ENCODE assay signal across 8 cellular contexts in the genomic region with DNA sequence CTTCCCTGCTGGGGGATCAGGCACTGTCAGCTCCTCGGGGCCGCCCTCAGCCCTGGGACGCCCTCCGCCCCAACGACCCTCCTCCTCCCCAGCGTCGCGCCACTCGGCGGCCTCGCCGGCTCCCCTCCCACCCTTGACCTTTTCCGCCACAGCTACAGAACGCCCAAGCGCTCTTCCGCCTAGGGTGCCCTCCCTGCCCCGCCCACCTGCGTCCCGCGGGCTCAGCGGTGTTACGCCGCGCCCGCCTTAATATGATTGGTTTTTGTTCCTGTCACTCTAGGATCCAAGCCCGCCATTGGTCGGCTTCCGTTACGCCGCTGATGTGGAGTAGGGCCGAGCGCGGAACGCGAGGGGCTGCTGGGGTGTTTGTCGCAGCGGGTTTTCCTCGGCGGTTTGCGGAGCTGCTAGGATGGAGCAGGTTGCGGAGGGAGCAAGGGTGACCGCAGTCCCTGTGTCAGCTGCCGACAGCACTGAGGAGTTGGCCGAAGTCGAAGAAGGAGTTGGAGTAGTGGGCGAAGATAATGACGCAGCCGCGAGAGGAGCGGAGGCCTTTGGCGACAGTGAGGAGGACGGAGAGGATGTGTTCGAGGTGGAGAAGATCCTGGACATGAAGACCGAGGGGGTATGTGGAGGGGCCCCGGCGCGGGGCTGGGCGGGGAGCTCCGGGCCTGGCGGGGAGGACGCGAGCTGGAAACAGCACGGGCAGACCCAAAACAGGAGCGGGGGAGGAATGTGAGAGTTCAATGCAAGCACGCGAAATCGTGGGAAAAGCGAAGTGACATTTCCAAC. TPM values are rescaled to one million over a fixed set of nuclear protein-coding genes. Genes with fewer than 3 reads are reported as not detected.
DNase-seq lines count a peak whose midpoint lies in the region; ATAC-seq and TF ChIP-seq lines count a peak whose summit lies in the region.

A gene with protein sequence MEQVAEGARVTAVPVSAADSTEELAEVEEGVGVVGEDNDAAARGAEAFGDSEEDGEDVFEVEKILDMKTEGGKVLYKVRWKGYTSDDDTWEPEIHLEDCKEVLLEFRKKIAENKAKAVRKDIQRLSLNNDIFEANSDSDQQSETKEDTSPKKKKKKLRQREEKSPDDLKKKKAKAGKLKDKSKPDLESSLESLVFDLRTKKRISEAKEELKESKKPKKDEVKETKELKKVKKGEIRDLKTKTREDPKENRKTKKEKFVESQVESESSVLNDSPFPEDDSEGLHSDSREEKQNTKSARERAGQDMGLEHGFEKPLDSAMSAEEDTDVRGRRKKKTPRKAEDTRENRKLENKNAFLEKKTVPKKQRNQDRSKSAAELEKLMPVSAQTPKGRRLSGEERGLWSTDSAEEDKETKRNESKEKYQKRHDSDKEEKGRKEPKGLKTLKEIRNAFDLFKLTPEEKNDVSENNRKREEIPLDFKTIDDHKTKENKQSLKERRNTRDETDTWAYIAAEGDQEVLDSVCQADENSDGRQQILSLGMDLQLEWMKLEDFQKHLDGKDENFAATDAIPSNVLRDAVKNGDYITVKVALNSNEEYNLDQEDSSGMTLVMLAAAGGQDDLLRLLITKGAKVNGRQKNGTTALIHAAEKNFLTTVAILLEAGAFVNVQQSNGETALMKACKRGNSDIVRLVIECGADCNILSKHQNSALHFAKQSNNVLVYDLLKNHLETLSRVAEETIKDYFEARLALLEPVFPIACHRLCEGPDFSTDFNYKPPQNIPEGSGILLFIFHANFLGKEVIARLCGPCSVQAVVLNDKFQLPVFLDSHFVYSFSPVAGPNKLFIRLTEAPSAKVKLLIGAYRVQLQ (plus strand): TSS at position 320 of the 789 bp plus-strand sequence. CDS start 90 bp downstream, at position 410.

- peak within 1 kb of the TSS; percentile 81 to 82 for H3K27ac ChIP-seq in SK-N-SH (ENCODE audit: low read depth in 2 of 2, low read length in 1 of 2)
- peak within 1 kb of the TSS; percentile 87 to 93 for H3K27ac ChIP-seq in testis

- peak within 1 kb of the TSS; percentile 100 for H3K4me3 Mint-ChIP-seq in activated naive CD4-positive, alpha-beta T cell treated with anti-CD3 and anti-CD28 coated beads, Interleukin-2, amount 50 U/mL, for 24 hours

- H3K27ac Mint-ChIP-seq in activated naive CD4-positive, alpha-beta T cell treated with anti-CD3 and anti-CD28 coated beads, Interleukin-2, amount 50 U/mL, for 24 hours = peak within 1 kb of the TSS; percentile 99

- H3K79me2 ChIP-seq in SK-N-SH (ENCODE audit: insufficient read depth) = peaks cover 49% of the 10 kb centered on the region

- no peak; a peak in 1 of 4 replicates for TF ChIP-seq EP300 in SK-N-SH (IDR thresholded peaks at IDR 0.05; ENCODE audit: borderline replicate concordance in 1 of 2, low read depth in 1 of 2, low read length in 1 of 2)

- TF ChIP-seq CTCF in SK-N-SH (IDR thresholded peaks at IDR 0.05) (no peak), omental fat pad (IDR thresholded peaks at IDR 0.05) (no peak), testis (IDR thresholded peaks at IDR 0.05) (no peak)

- DNase-seq in GM04504 (ENCODE audit: low read depth) (peak; percentile 87), NCI-H1048 (lab: John Stamatoyannopoulos, UW) (peak; percentile 87), SK-N-SH (peak; percentile 98), glomerular endothelial cell (ENCODE audit: extremely low read depth, low read depth, low spot score) (peak; percentile 70), omental fat pad (ENCODE audit: low spot score) (peak; percentile 83), testis (peak; percentile 97)

- POLR2A ChIA-PET in SK-N-SH (lab: Yijun Ruan, JAX) = interaction anchor here (0.9 to 1.1 kb wide), 2 partner anchors 32 kb away, joined by 3 read pairs; no protein-coding TSS in a partner anchor

- peak; percentile 35 for TF ChIP-seq POLR2A in testis (IDR thresholded peaks at IDR 0.05)

- no peaks in the 10 kb centered on the region for H3K27me3 Mint-ChIP-seq in activated naive CD4-positive, alpha-beta T cell treated with anti-CD3 and anti-CD28 coated beads, Interleukin-2, amount 50 U/mL, for 24 hours

- peaks cover 32% of the 10 kb centered on the region for H3K4me1 Mint-ChIP-seq in activated naive CD4-positive, alpha-beta T cell treated with anti-CD3 and anti-CD28 coated beads, Interleukin-2, amount 50 U/mL, for 24 hours

- no peak for TF ChIP-seq RAD21 in SK-N-SH (IDR thresholded peaks at IDR 0.05; ENCODE audit: low read length)

- no peaks in the 10 kb centered on the region for H3K27me3 ChIP-seq in SK-N-SH (ENCODE audit: insufficient read depth)
- H3K27me3 ChIP-seq in testis = no peaks in the 10 kb centered on the region

- no peaks in the 10 kb centered on the region for H3K9me3 Mint-ChIP-seq in activated naive CD4-positive, alpha-beta T cell treated with anti-CD3 and anti-CD28 coated beads, Interleukin-2, amount 50 U/mL, for 24 hours

- intact Hi-C loops in testis (cut with DNase I; ENCODE audit: low total_unique reads) = loop anchor here (10.0 kb wide), 1 partner anchor 151 kb away; a partner anchor contains a TSS

- H3K9ac ChIP-seq in SK-N-SH = peak within 1 kb of the TSS; percentile 76

- H2AFZ ChIP-seq in SK-N-SH (ENCODE audit: low read depth) = peak within 1 kb of the TSS; percentile 92

- no peaks in the 10 kb centered on the region for H3K9me2 ChIP-seq in SK-N-SH

- CTCF ChIA-PET in SK-N-SH (lab: Yijun Ruan, JAX) = interaction anchor here (0.7 to 1.1 kb wide), 2 partner anchors 15 to 31 kb away, joined by 3 to 5 read pairs; no protein-coding TSS in a partner anchor

- peak within 1 kb of the TSS; percentile 78 to 87 for H3K4me3 ChIP-seq in SK-N-SH (ENCODE audit: low read depth in 2 of 2, low read length in 1 of 2)
- H3K4me3 ChIP-seq in testis = peak within 1 kb of the TSS; percentile 78 to 83

- WGBS in SK-N-SH (ENCODE audit: low lambda C conversion rate) = 1% methylated on average over 63 of the region's 68 CpGs
- 0 to 1% methylated on average over 52 to 66 of the region's 68 CpGs for WGBS in testis, 2 donors

- peaks cover 11% of the 10 kb centered on the region; the same call in 1 of the 2 replicates for H4K20me1 ChIP-seq in SK-N-SH (ENCODE audit: insufficient read depth)

- H3K36me3 ChIP-seq in SK-N-SH (replicated peaks in 1 of 2; ENCODE audit: control insufficient read depth in 1 of 2, insufficient read depth in 2 of 2, low read length in 1 of 2) = peaks cover 0 to 11% of the 10 kb centered on the region in 2 experiments
- H3K36me3 ChIP-seq in testis (ENCODE audit: low read depth, missing control alignments) = no peaks in the 10 kb centered on the region

- H3F3A ChIP-seq in SK-N-SH (replicated peaks; ENCODE audit: insufficient read depth) = peaks cover 8% of the 10 kb centered on the region

- H3K4me2 ChIP-seq in SK-N-SH = peak within 1 kb of the TSS; percentile 82

- H3K9me3 ChIP-seq in SK-N-SH (no peaks in the 10 kb centered on the region), testis (no peaks in the 10 kb centered on the region)

- ATAC-seq in HG02571 (IDR thresholded peaks at IDR 0.05; ENCODE audit: unreplicated experiment) (peak; percentile 94), omental fat pad (ENCODE audit: low FRiP score) (peak; percentile 100)

- peaks cover 3% of the 10 kb centered on the region for H3K36me3 Mint-ChIP-seq in activated naive CD4-positive, alpha-beta T cell treated with anti-CD3 and anti-CD28 coated beads, Interleukin-2, amount 50 U/mL, for 24 hours

- H3K4me1 ChIP-seq in SK-N-SH (ENCODE audit: control insufficient read depth in 1 of 2, insufficient read depth in 2 of 2, low read depth in 1 of 2, low read length in 1 of 2) (peaks cover 0 to 10% of the 10 kb centered on the region in 2 experiments; a peak in 3 of 4 replicates), testis (peaks cover 10% of the 10 kb centered on the region)

TF ChIP-seq in SK-N-SH, 30 proteins besides CTCF, POLR2A, EP300 and RAD21 (continues in another document):
- TF ChIP-seq GABPA (IDR thresholded peaks at IDR 0.05; ENCODE audit: low read depth) = peak; percentile 62
- no peak for TF ChIP-seq FOSL2 (IDR thresholded peaks at IDR 0.05; ENCODE audit: borderline replicate concordance, low read depth)
- TF ChIP-seq, protein P1, sequence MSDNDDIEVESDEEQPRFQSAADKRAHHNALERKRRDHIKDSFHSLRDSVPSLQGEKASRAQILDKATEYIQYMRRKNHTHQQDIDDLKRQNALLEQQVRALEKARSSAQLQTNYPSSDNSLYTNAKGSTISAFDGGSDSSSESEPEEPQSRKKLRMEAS (IDR thresholded peaks at IDR 0.05; ENCODE audit: low read depth) = no peak
- peak; percentile 84 for TF ChIP-seq ELF1 (IDR thresholded peaks at IDR 0.05)
- peak; percentile 78 for TF ChIP-seq CHD2 (IDR thresholded peaks at IDR 0.05; ENCODE audit: low read length, partially characterized antibody)
- TF ChIP-seq RCOR1 (IDR thresholded peaks at IDR 0.05; ENCODE audit: low read length) = no peak
- TF ChIP-seq TEAD4 (IDR thresholded peaks at IDR 0.05; ENCODE audit: borderline replicate concordance, insufficient read depth) = no peak
- TF ChIP-seq JUND (IDR thresholded peaks at IDR 0.05) = no peak
- TF ChIP-seq TAF1 (IDR thresholded peaks at IDR 0.05; ENCODE audit: borderline replicate concordance, low read depth, low read length) = no peak
- TF ChIP-seq RXRA (IDR thresholded peaks at IDR 0.05; ENCODE audit: borderline replicate concordance, low read depth) = no peak
- TF ChIP-seq, protein P2, sequence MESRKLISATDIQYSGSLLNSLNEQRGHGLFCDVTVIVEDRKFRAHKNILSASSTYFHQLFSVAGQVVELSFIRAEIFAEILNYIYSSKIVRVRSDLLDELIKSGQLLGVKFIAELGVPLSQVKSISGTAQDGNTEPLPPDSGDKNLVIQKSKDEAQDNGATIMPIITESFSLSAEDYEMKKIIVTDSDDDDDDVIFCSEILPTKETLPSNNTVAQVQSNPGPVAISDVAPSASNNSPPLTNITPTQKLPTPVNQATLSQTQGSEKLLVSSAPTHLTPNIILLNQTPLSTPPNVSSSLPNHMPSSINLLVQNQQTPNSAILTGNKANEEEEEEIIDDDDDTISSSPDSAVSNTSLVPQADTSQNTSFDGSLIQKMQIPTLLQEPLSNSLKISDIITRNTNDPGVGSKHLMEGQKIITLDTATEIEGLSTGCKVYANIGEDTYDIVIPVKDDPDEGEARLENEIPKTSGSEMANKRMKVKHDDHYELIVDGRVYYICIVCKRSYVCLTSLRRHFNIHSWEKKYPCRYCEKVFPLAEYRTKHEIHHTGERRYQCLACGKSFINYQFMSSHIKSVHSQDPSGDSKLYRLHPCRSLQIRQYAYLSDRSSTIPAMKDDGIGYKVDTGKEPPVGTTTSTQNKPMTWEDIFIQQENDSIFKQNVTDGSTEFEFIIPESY (IDR thresholded peaks at IDR 0.05; ENCODE audit: borderline replicate concordance, low read depth) = no peak
- TF ChIP-seq FOXJ3 (CRISPR knock-in tag; IDR thresholded peaks at IDR 0.05) = no peak
- no peak for TF ChIP-seq FOXM1 (IDR thresholded peaks at IDR 0.05; ENCODE audit: low read depth)
- no peak for TF ChIP-seq NRF1 (IDR thresholded peaks at IDR 0.05; ENCODE audit: low read depth, low read length)

RNA-seq across cellular contexts. Expression of the gene that starts here (rescaled TPM):
- polyA plus RNA-seq in SK-N-SH (2012; rRNA removed) = 11.1 and 13.0 TPM in 2 replicates
- 11.1 and 14.2 TPM in 2 replicates for polyA plus RNA-seq in SK-N-SH (2012; cell fraction: cytosol; rRNA removed)
- polyA plus RNA-seq in SK-N-SH (2012; cell fraction: nucleus; rRNA removed) = 12.2 and 25.5 TPM in 2 replicates
- total RNA-seq in glomerular endothelial cell = 12.4 and 26.7 TPM in 2 replicates
- total RNA-seq in omental fat pad = 10 to 100 TPM; 21.4 to 42.2 (median 26.9) TPM
- total RNA-seq in testis = 10 to 100 TPM; 31.0 to 39.2 TPM
- 12.3 TPM for polyA plus RNA-seq in testis (ENCODE audit: insufficient read depth, low read depth, low replicate concordance)

Comparison
In these comparisons a context has a peak if more than half of its experiments do, and no peak if none do; other contexts are left out.
1. Peak in every context shown above with its lines: DNase-seq, ATAC-seq, H3K4me3 ChIP-seq and H3K27ac ChIP-seq.